In genomic region chr7:22726345-22726848, GRCh38 we compare ENCODE assay signal across 8 cellular contexts. TPM values are rescaled to one million over a fixed set of nuclear protein-coding genes. Genes with fewer than 3 reads are reported as not detected.
DNase-seq lines count a peak whose midpoint lies in the region; ATAC-seq and TF ChIP-seq lines count a peak whose summit lies in the region.

No MANE protein-coding gene starts in this region.

- TF ChIP-seq POLR2A in Peyer's patch (IDR thresholded peaks at IDR 0.05) (no peak), prostate gland (IDR thresholded peaks at IDR 0.05) (no peak)

- no peaks in the 10 kb centered on the region for H3K27me3 ChIP-seq in Peyer's patch
- no peaks in the 10 kb centered on the region for H3K27me3 ChIP-seq in prostate gland (replicated peaks; ENCODE audit: insufficient read depth)

- peaks cover 3% of the 10 kb centered on the region for H3K27me3 Mint-ChIP-seq in glutamatergic neuron (ENCODE audit: unreplicated experiment)

- DNase-seq in DMS114 treated with DMSO at 0.1 percent for 48 hours (lab: John Stamatoyannopoulos, UW; ENCODE audit: unreplicated experiment) (peak; percentile 46), Peyer's patch (peak in 2 of 3 donors; percentile 46 to 72), glutamatergic neuron (peak; percentile 30), prostate gland (ENCODE audit: low spot score) (peak; percentile 20), globus pallidus (ENCODE audit: low spot score) (no peak)
- peak; percentile 17 for DNase-seq in activated T-helper 9 cell treated with anti-CD3 and anti-CD28 coated beads, Interleukin-2, amount 50 U/mL, for 16 hours (ENCODE audit: low read depth)

- H3K27ac ChIP-seq in Peyer's patch (peak overlapping the region in 1 of 4 donors; percentile 27), prostate gland (no peak overlapping the region)

- H3K36me3 ChIP-seq in Peyer's patch (no peaks in the 10 kb centered on the region), prostate gland (no peaks in the 10 kb centered on the region)

- ATAC-seq in GM19438 (IDR thresholded peaks at IDR 0.05; ENCODE audit: low read depth, unreplicated experiment) (peak; percentile 59), HG03558 (IDR thresholded peaks at IDR 0.05; ENCODE audit: extremely low read depth, unreplicated experiment) (peak; percentile 48)

- H3K4me1 ChIP-seq in Peyer's patch (peaks cover 0 to 20% (median 1%) of the 10 kb centered on the region in 4 donors), prostate gland (replicated peaks) (no peaks in the 10 kb centered on the region)

- no peak overlapping the region for H3K4me3 Mint-ChIP-seq in glutamatergic neuron (ENCODE audit: unreplicated experiment)

- intact Hi-C loops in prostate gland (cut with DNase I) = loop anchor here (2.0 to 5.0 kb wide), 2 partner anchors 166 to 331 kb away; no protein-coding TSS in a partner anchor

- H3K4me1 Mint-ChIP-seq in glutamatergic neuron (ENCODE audit: low read depth, unreplicated experiment) = peaks cover 1% of the 10 kb centered on the region

- no peaks in the 10 kb centered on the region for H3K9me3 Mint-ChIP-seq in glutamatergic neuron (ENCODE audit: unreplicated experiment)

- no peaks in the 10 kb centered on the region for H3K36me3 Mint-ChIP-seq in glutamatergic neuron (ENCODE audit: unreplicated experiment)

- H3K4me3 ChIP-seq in Peyer's patch (peak overlapping the region in 1 of 4 donors; percentile 27), prostate gland (no peak overlapping the region)

- H3K27ac Mint-ChIP-seq in glutamatergic neuron (ENCODE audit: unreplicated experiment) = no peak overlapping the region

- WGBS in prostate gland = 14% methylated on average over 7 of the region's 7 CpGs

- TF ChIP-seq CTCF in Peyer's patch (IDR thresholded peaks at IDR 0.05) (peak; percentile 11 to 53 (median 46)), glutamatergic neuron (IDR thresholded peaks at IDR 0.05; ENCODE audit: partially characterized antibody, unreplicated experiment) (peak; percentile 38), prostate gland (IDR thresholded peaks at IDR 0.05) (peak in 3 of 4 experiments; percentile 28 to 50 (median 46))

- H3K9me3 ChIP-seq in Peyer's patch (no peaks in the 10 kb centered on the region), prostate gland (no peaks in the 10 kb centered on the region)

RNA-seq across cellular contexts. Expression of gene IL6, which starts 0.6 kb away (rescaled TPM):
- total RNA-seq in Peyer's patch (1 to 10 TPM in 1 of 4 donors, under 1 TPM in 1, not detected in 2; 0.94 to 5.0 TPM), glutamatergic neuron (ENCODE audit: unreplicated experiment) (not detected), prostate gland (not detected)
